Comparison of ENCODE assay signal across 14 cellular contexts in genomic region chr9:109859447-109859846, GRCh38.
A peak's percentile ranks its signal among the peaks of the same experiment; 100 is the strongest.
DNase-seq lines count a peak whose midpoint lies in the region; ATAC-seq and TF ChIP-seq lines count a peak whose summit lies in the region.
"Had no signal": no experiment of that assay in that cellular context is flagged by ENCODE, and none has a peak within 500 bp of the region (broad histone marks: within the 10 kb centered on the region; RNA-seq: fewer than 3 reads in every experiment).

No MANE protein-coding gene starts in this region.

- H3K9me3 ChIP-seq in heart left ventricle = no peaks in the 10 kb centered on the region
- no peaks in the 10 kb centered on the region for H3K9me3 ChIP-seq in OCI-LY3 (ENCODE audit: insufficient read depth, low read length)
- H3K9me3 ChIP-seq: thyroid gland had no signal

- H3K27ac Mint-ChIP-seq in immature natural killer cell = no peak overlapping the region
- H3K27ac Mint-ChIP-seq: activated CD8-positive, alpha-beta T cell treated with anti-CD3 and anti-CD28 coated beads for 36 hours; activated naive CD4-positive, alpha-beta T cell treated with anti-CD3 and anti-CD28 coated beads, Interleukin-2, amount 50 U/mL, for 24 hours had no signal

- 58 to 91% (median 79%) methylated on average over 2 of the region's 2 CpGs for WGBS in heart left ventricle, 4 donors

- TF ChIP-seq POLR2A in heart left ventricle (IDR thresholded peaks at IDR 0.05) = no peak

- H3K4me3 Mint-ChIP-seq in immature natural killer cell = no peak overlapping the region
- H3K4me3 Mint-ChIP-seq: activated CD8-positive, alpha-beta T cell treated with anti-CD3 and anti-CD28 coated beads for 36 hours; activated naive CD4-positive, alpha-beta T cell treated with anti-CD3 and anti-CD28 coated beads, Interleukin-2, amount 50 U/mL, for 24 hours had no signal

- H3K27me3 ChIP-seq in heart left ventricle (no peaks in the 10 kb centered on the region), OCI-LY3 (ENCODE audit: low read depth, low read length) (peaks cover 75% of the 10 kb centered on the region)
- H3K27me3 ChIP-seq: thyroid gland had no signal

- no peaks in the 10 kb centered on the region for H3K4me1 Mint-ChIP-seq in immature natural killer cell
- H3K4me1 Mint-ChIP-seq: activated naive CD4-positive, alpha-beta T cell treated with anti-CD3 and anti-CD28 coated beads, Interleukin-2, amount 50 U/mL, for 24 hours had no signal

- no peak for DNase-seq in heart left ventricle
- no peak for DNase-seq in left cardiac atrium
- no peak for DNase-seq in epithelial cell of esophagus (ENCODE audit: low read depth)
- no peak for DNase-seq in immature natural killer cell
- DNase-seq in activated T-cell treated with anti-CD3 and anti-CD28 coated beads, Interleukin-2, amount 50 U/mL, for 48 hours = no peak
- DNase-seq: activated CD8-positive, alpha-beta T cell treated with anti-CD3 and anti-CD28 coated beads for 36 hours; AML-193; NCI-H1694 treated with DMSO at 0.1 percent for 48 hours; NK-92 treated with Interleukin-12 subunit alpha and Interleukin-12 subunit beta, amount 100 ng/mL, for 24 hours; thyroid gland had no signal

- no peaks in the 10 kb centered on the region for H3K79me2 ChIP-seq in OCI-LY3 (ENCODE audit: low read length)

- H3K36me3 Mint-ChIP-seq in immature natural killer cell = no peaks in the 10 kb centered on the region
- H3K36me3 Mint-ChIP-seq: activated naive CD4-positive, alpha-beta T cell treated with anti-CD3 and anti-CD28 coated beads, Interleukin-2, amount 50 U/mL, for 24 hours had no signal

- H3K4me2 ChIP-seq in OCI-LY3 (ENCODE audit: low read length) = no peak overlapping the region

- peaks cover 0 to 78% (median 45%) of the 10 kb centered on the region in 12 donors for H3K4me1 ChIP-seq in heart left ventricle
- H3K4me1 ChIP-seq in OCI-LY3 (ENCODE audit: low read length) = no peaks in the 10 kb centered on the region

- H3K4me3 ChIP-seq in heart left ventricle (no peak overlapping the region), OCI-LY3 (ENCODE audit: low read length) (no peak overlapping the region), epithelial cell of esophagus (ENCODE audit: low read length) (no peak overlapping the region)
- H3K4me3 ChIP-seq: thyroid gland had no signal

- no peaks in the 10 kb centered on the region for H3K9me3 Mint-ChIP-seq in immature natural killer cell
- H3K9me3 Mint-ChIP-seq: activated CD8-positive, alpha-beta T cell treated with anti-CD3 and anti-CD28 coated beads for 36 hours; activated naive CD4-positive, alpha-beta T cell treated with anti-CD3 and anti-CD28 coated beads, Interleukin-2, amount 50 U/mL, for 24 hours had no signal

- intact Hi-C loops in heart left ventricle (cut with DNase I) (no loop called here), left cardiac atrium (cut with DNase I) (no loop called here)

- H3K27ac ChIP-seq in heart left ventricle (peak overlapping the region in 9 of 12 donors; percentile 25 to 96 (median 87)), OCI-LY3 (ENCODE audit: low read length) (no peak overlapping the region), temporal lobe (ENCODE audit: low read depth, low read length) (peak overlapping the region; percentile 99)
- H3K27ac ChIP-seq: thyroid gland had no signal

- H4K20me1 ChIP-seq in OCI-LY3 (ENCODE audit: insufficient read depth, low read length) = no peaks in the 10 kb centered on the region

- H3K9ac ChIP-seq in OCI-LY3 (ENCODE audit: low read length) = no peak overlapping the region

- ATAC-seq in heart left ventricle = no peak
- ATAC-seq in left cardiac atrium = no peak
- ATAC-seq in esophagus mucosa = no peak
- ATAC-seq: activated CD8-positive, alpha-beta T cell treated with anti-CD3 and anti-CD28 coated beads for 36 hours had no signal

- H3K27me3 Mint-ChIP-seq in immature natural killer cell (ENCODE audit: low read depth in 3 of 3) = peaks cover 0 to 5% (median 2%) of the 10 kb centered on the region in 3 donors

- TF ChIP-seq CTCF in heart left ventricle (IDR thresholded peaks at IDR 0.05) (peak in 7 of 12 donors; percentile 6 to 36 (median 31)), OCI-LY3 (IDR thresholded peaks at IDR 0.05; ENCODE audit: low read depth, low read length) (peak; percentile 29), epithelial cell of esophagus (IDR thresholded peaks at IDR 0.05; ENCODE audit: insufficient read depth, low read depth, low read length, missing control alignments) (peak; percentile 45)

- H3K36me3 ChIP-seq in heart left ventricle = no peaks in the 10 kb centered on the region
- H3K36me3 ChIP-seq in OCI-LY3 (replicated peaks; ENCODE audit: low read depth, low read length) = no peaks in the 10 kb centered on the region
- H3K36me3 ChIP-seq: thyroid gland had no signal

- H2AFZ ChIP-seq in OCI-LY3 (ENCODE audit: low read depth, low read length) = no peak overlapping the region
